In genomic region chr1:12604114-12604874, GRCh38 we compare ENCODE assay signal across 1 cellular context.
TF ChIP-seq lines count a peak whose summit lies in the region.

No MANE protein-coding gene starts in this region.

TF ChIP-seq in HEK293, 187 proteins besides CTCF, POLR2A, EP300 and RAD21 (continued from another document and continues in another):
- no peak for TF ChIP-seq ZSCAN18 (tag by site-specific recombination; IDR thresholded peaks at IDR 0.05)
- no peak for TF ChIP-seq REST (tag by site-specific recombination; IDR thresholded peaks at IDR 0.05)
- no peak; the same call in 1 of the 2 replicates for TF ChIP-seq ZNF639 (tag by site-specific recombination; IDR thresholded peaks at IDR 0.05)
- TF ChIP-seq ZNF654 (tag by site-specific recombination; IDR thresholded peaks at IDR 0.05; ENCODE audit: low read depth) = no peak
- TF ChIP-seq ZNF610 (tag by site-specific recombination; IDR thresholded peaks at IDR 0.05; ENCODE audit: borderline replicate concordance) = peak; percentile 59; the same call in 1 of the 2 replicates
- TF ChIP-seq ZFP69B (tag by site-specific recombination; IDR thresholded peaks at IDR 0.05) = 0 out of 2 replicates have a peak, but pooled peaks have one; percentile 25
- TF ChIP-seq ZIC2 (tag by site-specific recombination; IDR thresholded peaks at IDR 0.05) = peak; percentile 33
- TF ChIP-seq ZSCAN23 (tag by site-specific recombination; IDR thresholded peaks at IDR 0.05) = no peak
- no peak for TF ChIP-seq ZNF560 (tag by site-specific recombination; IDR thresholded peaks at IDR 0.05; ENCODE audit: borderline replicate concordance)
- no peak for TF ChIP-seq ZNF169 (tag by site-specific recombination; IDR thresholded peaks at IDR 0.05)
- no peak for TF ChIP-seq ZNF48 (tag by site-specific recombination; IDR thresholded peaks at IDR 0.05)
- TF ChIP-seq ZNF585B (tag by site-specific recombination; IDR thresholded peaks at IDR 0.05) = no peak
- TF ChIP-seq ZEB2 (tag by site-specific recombination; IDR thresholded peaks at IDR 0.05) = peak; percentile 87
- TF ChIP-seq ELK4 (IDR thresholded peaks at IDR 0.05; ENCODE audit: borderline replicate concordance, low read depth, low read length) = no peak
- TF ChIP-seq ZNF292 (tag by site-specific recombination; IDR thresholded peaks at IDR 0.05; ENCODE audit: borderline replicate concordance, low read depth) = no peak
- TF ChIP-seq ZNF248 (tag by site-specific recombination; IDR thresholded peaks at IDR 0.05) = no peak
- no peak for TF ChIP-seq RBAK (tag by site-specific recombination; IDR thresholded peaks at IDR 0.05)
- 0 out of 2 replicates have a peak, but pooled peaks have one; percentile 34 for TF ChIP-seq ZNF843 (tag by site-specific recombination; IDR thresholded peaks at IDR 0.05)
- TF ChIP-seq ZNF501 (tag by site-specific recombination; IDR thresholded peaks at IDR 0.05) = no peak
- TF ChIP-seq ZNF26 (tag by site-specific recombination; IDR thresholded peaks at IDR 0.05) = no peak
- TF ChIP-seq ZNF692 (tag by site-specific recombination; IDR thresholded peaks at IDR 0.05) = peak; percentile 35; the same call in 1 of the 2 replicates
- no peak for TF ChIP-seq ZNF140 (tag by site-specific recombination; IDR thresholded peaks at IDR 0.05)
- no peak for TF ChIP-seq ZBTB49 (tag by site-specific recombination; IDR thresholded peaks at IDR 0.05; ENCODE audit: low read depth)
- TF ChIP-seq INSM2 (tag by site-specific recombination; IDR thresholded peaks at IDR 0.05) = peak; percentile 94
- TF ChIP-seq ZSCAN5A (tag by site-specific recombination; IDR thresholded peaks at IDR 0.05) = no peak
- peak; percentile 82 for TF ChIP-seq ZNF629 (tag by site-specific recombination; IDR thresholded peaks at IDR 0.05)
- peak; percentile 95 for TF ChIP-seq SP7 (tag by site-specific recombination; IDR thresholded peaks at IDR 0.05)
- TF ChIP-seq IKZF3 (tag by site-specific recombination; IDR thresholded peaks at IDR 0.05) = no peak
- no peak for TF ChIP-seq ZNF175 (tag by site-specific recombination; IDR thresholded peaks at IDR 0.05)
- TF ChIP-seq ZNF426 (tag by site-specific recombination; IDR thresholded peaks at IDR 0.05) = no peak
- peak; percentile 55; the same call in 1 of the 2 replicates for TF ChIP-seq HIC1 (tag by site-specific recombination; IDR thresholded peaks at IDR 0.05)
- TF ChIP-seq ZNF112 (tag by site-specific recombination; IDR thresholded peaks at IDR 0.05) = no peak
- no peak for TF ChIP-seq ZNF473 (tag by site-specific recombination; IDR thresholded peaks at IDR 0.05)
- TF ChIP-seq ZNF221 (tag by site-specific recombination; IDR thresholded peaks at IDR 0.05; ENCODE audit: borderline replicate concordance) = no peak
- no peak for TF ChIP-seq ZNF530 (tag by site-specific recombination; IDR thresholded peaks at IDR 0.05; ENCODE audit: low read depth)
